11 cellular contexts compared by ENCODE assay signal in genomic region chr20:46350986-46351267, GRCh38. TPM values are rescaled to one million over a fixed set of nuclear protein-coding genes. Genes with fewer than 3 reads are reported as not detected.
A peak's percentile ranks its signal among the peaks of the same experiment; 100 is the strongest.
DNase-seq lines count a peak whose midpoint lies in the region; TF ChIP-seq lines count a peak whose summit lies in the region.
"Had no signal": no experiment of that assay in that cellular context is flagged by ENCODE, and none has a peak within 500 bp of the region (broad histone marks: within the 10 kb centered on the region; RNA-seq: fewer than 3 reads in every experiment).

No MANE protein-coding gene starts in this region.

- peak overlapping the region; percentile 60 for H3K9ac ChIP-seq in Karpas-422 (ENCODE audit: low read length)

- intact Hi-C loops in CD4-positive, alpha-beta memory T cell (cut with micrococcal nuclease) = no loop called here

- peaks cover 11 to 57% of the 10 kb centered on the region in 2 donors for H3K36me3 Mint-ChIP-seq in CD4-positive, alpha-beta memory T cell
- H3K36me3 Mint-ChIP-seq in nephron (ENCODE audit: low read depth) = peaks cover 13% of the 10 kb centered on the region

- peak overlapping the region; percentile 64 for H3K4me2 ChIP-seq in Karpas-422 (ENCODE audit: low read depth, low read length, poor library complexity, severe bottlenecking)

- peaks cover 49% of the 10 kb centered on the region for H3K36me3 ChIP-seq in CD4-positive, alpha-beta memory T cell (ENCODE audit: insufficient read depth, low read length)
- H3K36me3 ChIP-seq in Karpas-422 (ENCODE audit: insufficient read depth, low read length) (peaks cover 27% of the 10 kb centered on the region), brain microvascular endothelial cell (replicated peaks) (peaks cover 18% of the 10 kb centered on the region), BE2C (no peaks in the 10 kb centered on the region)

- no peaks in the 10 kb centered on the region for H3K9me3 ChIP-seq in CD4-positive, alpha-beta memory T cell (ENCODE audit: control insufficient read depth in 1 of 2, low read length in 2 of 2)
- H3K9me3 ChIP-seq in Karpas-422 (ENCODE audit: low read length) (no peaks in the 10 kb centered on the region), BE2C (no peaks in the 10 kb centered on the region)
- H3K9me3 ChIP-seq: stomach had no signal

- H3K79me2 ChIP-seq in Karpas-422 (ENCODE audit: low read length) = no peaks in the 10 kb centered on the region

- H3K4me3 Mint-ChIP-seq in CD4-positive, alpha-beta memory T cell = no peak overlapping the region
- H3K4me3 Mint-ChIP-seq in nephron = no peak overlapping the region

- no peaks in the 10 kb centered on the region for H3K27me3 Mint-ChIP-seq in CD4-positive, alpha-beta memory T cell
- H3K27me3 Mint-ChIP-seq in nephron (ENCODE audit: low read depth) = peaks cover 3% of the 10 kb centered on the region

- peaks cover 4% of the 10 kb centered on the region; the same call in 1 of the 2 replicates for H4K20me1 ChIP-seq in Karpas-422 (ENCODE audit: insufficient read depth, low read depth, low read length)

- H3K4me3 ChIP-seq in CD4-positive, alpha-beta memory T cell (ENCODE audit: low read length in 2 of 2) = no peak overlapping the region
- H3K4me3 ChIP-seq in Karpas-422 (ENCODE audit: low read length) (peak overlapping the region; percentile 40; the same call in 1 of the 2 replicates), brain microvascular endothelial cell (ENCODE audit: low read depth, low read length) (no peak overlapping the region), BE2C (ENCODE audit: low read depth, low read length) (no peak overlapping the region)
- H3K4me3 ChIP-seq: stomach had no signal

- H3K27ac Mint-ChIP-seq in CD4-positive, alpha-beta memory T cell = peak overlapping the region in 5 of 7 donors; percentile 4 to 93 (median 61)
- H3K27ac Mint-ChIP-seq in nephron = peak overlapping the region; percentile 82 to 97 (median 91)

- in situ Hi-C loops in brain microvascular endothelial cell (cut with HindIII; ENCODE audit: low pct_ligation_motif_present, low sequenced_read_pairs) = no loop called here

- H3K9me2 ChIP-seq in Karpas-422 (replicated peaks; ENCODE audit: insufficient read depth, low read length) = no peaks in the 10 kb centered on the region

- H3K27ac ChIP-seq in CD4-positive, alpha-beta memory T cell (ENCODE audit: low read depth, low read length) = no peak overlapping the region
- peak overlapping the region; percentile 78 for H3K27ac ChIP-seq in Karpas-422 (ENCODE audit: low read length)
- H3K27ac ChIP-seq in brain microvascular endothelial cell = peak overlapping the region; percentile 89

- H3K4me1 Mint-ChIP-seq in CD4-positive, alpha-beta memory T cell = peaks cover 16 to 37% (median 19%) of the 10 kb centered on the region in 4 donors
- peaks cover 33% of the 10 kb centered on the region for H3K4me1 Mint-ChIP-seq in nephron

- CTCF ChIA-PET in CD4-positive, alpha-beta memory T cell (lab: Charles Lee; ENCODE audit: partially characterized antibody) = no interaction called here

- H3K27me3 ChIP-seq in CD4-positive, alpha-beta memory T cell (ENCODE audit: insufficient read depth, low read length) = no peaks in the 10 kb centered on the region
- H3K27me3 ChIP-seq in Karpas-422 (ENCODE audit: low read length) (no peaks in the 10 kb centered on the region), brain microvascular endothelial cell (replicated peaks) (no peaks in the 10 kb centered on the region), BE2C (peaks cover under 1% of the 10 kb centered on the region; the same call in 1 of the 2 replicates)
- H3K27me3 ChIP-seq: stomach had no signal

- no peak overlapping the region for H2AFZ ChIP-seq in Karpas-422 (ENCODE audit: low read length)

- DNase-seq in CD4-positive, alpha-beta memory T cell = no peak
- DNase-seq in Karpas-422 = no peak
- DNase-seq in brain microvascular endothelial cell = no peak
- DNase-seq in SK-N-DZ (ENCODE audit: low spot score) = no peak
- no peak for DNase-seq in NAMALWA (ENCODE audit: low spot score)
- no peak for DNase-seq in SW 1271 (lab: John Stamatoyannopoulos, UW)
- DNase-seq in BE2C = no peak
- DNase-seq: activated gamma-delta T cell treated with Interleukin-2 at 50 U/mL for 16 hours, NCI-H2029 treated with DMSO at 0.1 percent for 48 hours, stomach had no signal

- H3K9me3 Mint-ChIP-seq in CD4-positive, alpha-beta memory T cell = no peaks in the 10 kb centered on the region
- no peaks in the 10 kb centered on the region for H3K9me3 Mint-ChIP-seq in nephron

- POLR2A ChIA-PET in CD4-positive, alpha-beta memory T cell (lab: Charles Lee; ENCODE audit: partially characterized antibody) = no interaction called here

- TF ChIP-seq CTCF in brain microvascular endothelial cell (IDR thresholded peaks at IDR 0.05; ENCODE audit: low read depth, low read length, missing control alignments) (no peak), nephron (IDR thresholded peaks at IDR 0.05; ENCODE audit: unreplicated experiment in 3 of 3) (no peak), BE2C (IDR thresholded peaks at IDR 0.05; ENCODE audit: low read depth, low read length) (no peak)

- H3K4me1 ChIP-seq in CD4-positive, alpha-beta memory T cell (ENCODE audit: insufficient read depth, low read length) = peaks cover 5% of the 10 kb centered on the region
- H3K4me1 ChIP-seq in Karpas-422 (ENCODE audit: low read length) (peaks cover 66% of the 10 kb centered on the region), BE2C (peaks cover 34% of the 10 kb centered on the region)

RNA-seq across cellular contexts. Expression of gene CDH22, which starts 42.6 kb away (rescaled TPM):
- not detected for total RNA-seq in CD4-positive, alpha-beta memory T cell
- polyA plus RNA-seq in CD4-positive, alpha-beta memory T cell = not detected
- 5.5 and 6.4 TPM in 2 replicates for total RNA-seq in Karpas-422 (2014; rRNA removed; shearing (Covaris generic); ENCODE audit: low replicate concordance)
- 0.14 TPM in 1 of 2 replicates, not detected in the other for polyA plus RNA-seq in SK-N-DZ (2014; cell fraction: cytosol; rRNA removed)
- polyA plus RNA-seq in SK-N-DZ (2014; cell fraction: nucleus; rRNA removed) = not detected in 2 replicates
- polyA plus RNA-seq in BE2C (2012; ENCODE audit: insufficient read depth, insufficient read length, low read depth) = 0.54 TPM

RNA-seq across cellular contexts. Expression of gene ELMO2, which starts 55.5 kb away (rescaled TPM):
- total RNA-seq in CD4-positive, alpha-beta memory T cell = 10 to 100 TPM; 65.1 to 70.7 TPM
- polyA plus RNA-seq in CD4-positive, alpha-beta memory T cell = 10 to 100 TPM; 52.5 to 98.9 TPM
- total RNA-seq in Karpas-422 (2014; rRNA removed; shearing (Covaris generic); ENCODE audit: low replicate concordance) = 68.1 and 91.4 TPM in 2 replicates
- polyA plus RNA-seq in SK-N-DZ (2014; cell fraction: cytosol; rRNA removed) = 36.8 and 43.4 TPM in 2 replicates
- 54.2 and 54.6 TPM in 2 replicates for polyA plus RNA-seq in SK-N-DZ (2014; cell fraction: nucleus; rRNA removed)
- polyA plus RNA-seq in BE2C (2012; ENCODE audit: insufficient read depth, insufficient read length, low read depth) = 29.6 TPM
